ENCODE assay signal across 1 cellular context in genomic region chr12:74541074-74541473, GRCh38.
TF ChIP-seq lines count a peak whose summit lies in the region.

No MANE protein-coding gene starts in this region.

TF ChIP-seq in IMR-90, 13 proteins besides CTCF, POLR2A, EP300 and RAD21:
- no peak for TF ChIP-seq MXI1 (IDR thresholded peaks at IDR 0.05; ENCODE audit: borderline replicate concordance, low read depth, low read length)
- no peak for TF ChIP-seq SMC3 (IDR thresholded peaks at IDR 0.05; ENCODE audit: low read depth, low read length)
- no peak for TF ChIP-seq MAFK (IDR thresholded peaks at IDR 0.05; ENCODE audit: low read depth, low read length)
- no peak for TF ChIP-seq NFE2L2 (IDR thresholded peaks at IDR 0.05; ENCODE audit: low read depth, low read length)
- TF ChIP-seq USF2 (IDR thresholded peaks at IDR 0.05; ENCODE audit: low read depth, low read length) = no peak
- no peak for TF ChIP-seq ELK1 (IDR thresholded peaks at IDR 0.05; ENCODE audit: borderline replicate concordance, low read depth, low read length)
- TF ChIP-seq CEBPB (IDR thresholded peaks at IDR 0.05; ENCODE audit: low read depth, low read length) = no peak
- TF ChIP-seq CHD1 (IDR thresholded peaks at IDR 0.05; ENCODE audit: low read depth, low read length) = no peak
- no peak for TF ChIP-seq MAZ (IDR thresholded peaks at IDR 0.05; ENCODE audit: borderline replicate concordance, low read depth, low read length)
- TF ChIP-seq RFX5 (IDR thresholded peaks at IDR 0.05; ENCODE audit: low read depth, low read length) = no peak
- no peak for TF ChIP-seq BHLHE40 (IDR thresholded peaks at IDR 0.05; ENCODE audit: low read depth, low read length)
- TF ChIP-seq RCOR1 (IDR thresholded peaks at IDR 0.05; ENCODE audit: insufficient replicate concordance, low read length) = no peak
- TF ChIP-seq FOS (IDR thresholded peaks at IDR 0.05; ENCODE audit: low read depth, low read length) = no peak
